ENCODE assay signal across 26 cellular contexts in the genomic region with DNA sequence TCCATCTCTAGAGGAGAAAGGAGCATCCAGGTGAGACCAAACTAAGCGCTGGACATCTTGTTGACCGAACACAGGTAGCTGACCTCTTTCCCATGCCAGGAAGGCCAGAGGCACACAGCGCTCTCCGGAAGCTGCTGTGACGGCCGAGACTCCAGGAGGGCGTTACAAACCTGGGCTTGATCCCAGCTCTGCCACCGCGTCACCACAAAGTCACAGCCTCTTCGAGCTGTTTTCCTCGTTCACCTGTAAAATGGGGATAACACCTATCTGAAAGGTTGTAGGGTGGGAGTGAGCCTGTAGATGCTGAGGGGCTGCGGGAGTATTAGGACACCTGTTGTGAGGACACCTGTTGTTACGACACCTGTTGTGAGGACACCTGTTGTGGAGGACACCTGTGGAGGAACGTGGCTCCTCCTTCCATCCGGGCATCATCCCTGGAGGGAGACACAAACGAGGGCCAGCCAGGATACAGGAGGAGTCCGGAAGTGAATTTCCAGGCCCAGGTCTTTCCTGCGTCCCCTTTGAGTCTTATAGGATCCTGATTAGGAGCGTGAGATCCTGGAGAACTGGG. TPM values are rescaled to one million over a fixed set of nuclear protein-coding genes. Genes with fewer than 3 reads are reported as not detected.
"Had no signal": no experiment of that assay in that cellular context is flagged by ENCODE, and none has a peak within 500 bp of the region (broad histone marks: within the 10 kb centered on the region; RNA-seq: fewer than 3 reads in every experiment).

No MANE protein-coding gene starts in this region.

- FAIRE-seq: TTC549 had no signal

- H3K9me3 Mint-ChIP-seq: activated CD8-positive, alpha-beta T cell treated with anti-CD3 and anti-CD28 coated beads for 36 hours; activated naive CD8-positive, alpha-beta T cell treated with anti-CD3 and anti-CD28 coated beads for 36 hours; activated T-cell treated with anti-CD3 and anti-CD28 coated beads, Interleukin-2, amount 50 U/mL, for 72 hours; activated T-helper 2 cell treated with anti-CD3 and anti-CD28 coated beads, Interferon-gamma antibody, Interleukin-2, Interleukin-4, amounts not matched to agents 10 μg/mL and 5 μg/mL and 100 μg/mL, durations not matched to agents 14 hours and 24 hours and 36 hours; IgD-negative memory B cell; T-cell had no signal

- H3K9ac ChIP-seq: KMS-11 had no signal

- H3K4me2 ChIP-seq: KMS-11 had no signal

- H3K36me3 Mint-ChIP-seq: activated naive CD8-positive, alpha-beta T cell treated with anti-CD3 and anti-CD28 coated beads for 36 hours; IgD-negative memory B cell; T-cell had no signal

- H3K27ac ChIP-seq: KMS-11 had no signal

- ATAC-seq: activated CD8-positive, alpha-beta T cell treated with anti-CD3 and anti-CD28 coated beads for 36 hours; activated T-cell treated with anti-CD3 and anti-CD28 coated beads, Interleukin-2, amount 50 U/mL, for 72 hours; Panc1; T-cell had no signal

- H3K27ac Mint-ChIP-seq: activated CD8-positive, alpha-beta T cell treated with anti-CD3 and anti-CD28 coated beads for 36 hours; activated naive CD4-positive, alpha-beta T cell treated with anti-CD3 and anti-CD28 coated beads, Interleukin-2, amount 10 ng/mL, durations not matched to agents 7 days and 5 days; activated naive CD8-positive, alpha-beta T cell treated with anti-CD3 and anti-CD28 coated beads for 36 hours; activated T-cell treated with anti-CD3 and anti-CD28 coated beads, Interleukin-2, amount 50 U/mL, for 72 hours; activated T-helper 2 cell treated with anti-CD3 and anti-CD28 coated beads, Interferon-gamma antibody, Interleukin-2, Interleukin-4, amounts not matched to agents 10 μg/mL and 5 μg/mL and 100 μg/mL, durations not matched to agents 14 hours and 24 hours and 36 hours; IgD-negative memory B cell; T-cell had no signal

- H3K27me3 Mint-ChIP-seq: activated naive CD8-positive, alpha-beta T cell treated with anti-CD3 and anti-CD28 coated beads for 36 hours had no signal

- H3K4me1 Mint-ChIP-seq: activated naive CD8-positive, alpha-beta T cell treated with anti-CD3 and anti-CD28 coated beads for 36 hours had no signal

- DNase-seq: activated CD4-positive, CD25-positive, alpha-beta regulatory T cell; activated CD8-positive, alpha-beta memory T cell treated with anti-CD3 and anti-CD28 coated beads, Interleukin-2, amount 50 U/mL, for 4 hours; activated CD8-positive, alpha-beta T cell treated with anti-CD3 and anti-CD28 coated beads for 36 hours; activated gamma-delta T cell treated with Interleukin-2 at 50 U/mL for 16 hours; activated naive CD4-positive, alpha-beta T cell treated with anti-CD3 and anti-CD28 coated beads, Interleukin-2, amount 10 ng/mL, durations not matched to agents 7 days and 5 days; activated naive CD8-positive, alpha-beta T cell treated with anti-CD3 and anti-CD28 coated beads for 36 hours; activated T-cell treated with anti-CD3 and anti-CD28 coated beads, Interleukin-2, amount 50 U/mL, for 72 hours; cerebellar nuclear complex; NCI-H1092; NCI-H1417 treated with DMSO at 0.1 percent for 48 hours; NCI-H187; NCI-H2081 treated with DMSO at 0.1 percent for 48 hours; NCI-H226; NCI-H526; NCI-H82; SIG-M5; T-cell; T-helper 2 cell; T1000 had no signal

- H3K4me3 Mint-ChIP-seq: activated CD8-positive, alpha-beta T cell treated with anti-CD3 and anti-CD28 coated beads for 36 hours; activated naive CD4-positive, alpha-beta T cell treated with anti-CD3 and anti-CD28 coated beads, Interleukin-2, amount 10 ng/mL, durations not matched to agents 7 days and 5 days; activated naive CD8-positive, alpha-beta T cell treated with anti-CD3 and anti-CD28 coated beads for 36 hours; activated T-cell treated with anti-CD3 and anti-CD28 coated beads, Interleukin-2, amount 50 U/mL, for 72 hours; IgD-negative memory B cell; T-cell had no signal

RNA-seq across cellular contexts. Expression of a gene that starts 2.3 kb away (rescaled TPM):
- total RNA-seq: MCF 10A, NCI-H460 had no signal
